Comparison of ENCODE assay signal across 9 cellular contexts in genomic region chr1:6208723-6209660, GRCh38. TPM values are rescaled to one million over a fixed set of nuclear protein-coding genes. Genes with fewer than 3 reads are reported as not detected.
DNase-seq lines count a peak whose midpoint lies in the region; ATAC-seq and TF ChIP-seq lines count a peak whose summit lies in the region.
"Had no signal": no experiment of that assay in that cellular context is flagged by ENCODE, and none has a peak within 500 bp of the region (broad histone marks: within the 10 kb centered on the region; RNA-seq: fewer than 3 reads in every experiment).

No MANE protein-coding gene starts in this region.

- no peaks in the 10 kb centered on the region for H3K79me1 ChIP-seq in mesenchymal stem cell (replicated peaks; ENCODE audit: low read length, poor library complexity, severe bottlenecking)

- peaks cover 5 to 44% (median 25%) of the 10 kb centered on the region in 4 donors for H3K4me1 ChIP-seq in Peyer's patch
- peaks cover 35% of the 10 kb centered on the region for H3K4me1 ChIP-seq in mesenchymal stem cell (ENCODE audit: control insufficient read depth, insufficient read depth, low read depth, low read length)
- peaks cover 0 to 45% (median 32%) of the 10 kb centered on the region in 4 donors for H3K4me1 ChIP-seq in tibial artery

- no peaks in the 10 kb centered on the region for H3K9me3 Mint-ChIP-seq in activated CD4-positive, alpha-beta T cell treated with anti-CD3 and anti-CD28 coated beads for 36 hours (ENCODE audit: low read depth)

- TF ChIP-seq POLR2A in Peyer's patch (IDR thresholded peaks at IDR 0.05): no peak

- TF ChIP-seq CTCF in Peyer's patch (IDR thresholded peaks at IDR 0.05) (peak; percentile 22 to 72 (median 53)), tibial artery (IDR thresholded peaks at IDR 0.05) (peak; percentile 34 to 55)

- H3K4me1 Mint-ChIP-seq in activated CD4-positive, alpha-beta T cell treated with anti-CD3 and anti-CD28 coated beads for 36 hours: peaks cover 3% of the 10 kb centered on the region

- peak overlapping the region; percentile 94 for H4K8ac ChIP-seq in mesenchymal stem cell (ENCODE audit: low read length)

- peak; percentile 10 for ATAC-seq in activated CD4-positive, alpha-beta T cell treated with anti-CD3 and anti-CD28 coated beads for 36 hours
- ATAC-seq in HG02610 (IDR thresholded peaks at IDR 0.05; ENCODE audit: unreplicated experiment) (no peak), HG03039 (IDR thresholded peaks at IDR 0.05; ENCODE audit: unreplicated experiment) (no peak)

- no peaks in the 10 kb centered on the region for H3K27me3 ChIP-seq in Peyer's patch
- peaks cover 0 to 19% of the 10 kb centered on the region in 2 experiments for H3K27me3 ChIP-seq in mesenchymal stem cell (ENCODE audit: control insufficient read depth in 1 of 2, insufficient read depth in 1 of 2, low read length in 2 of 2)
- no peaks in the 10 kb centered on the region for H3K27me3 ChIP-seq in tibial artery

- peak overlapping the region; percentile 66 to 86 for H3K4ac ChIP-seq in mesenchymal stem cell (ENCODE audit: low read depth in 1 of 2, low read length in 2 of 2)

- intact Hi-C loops in activated CD4-positive, alpha-beta T cell treated with anti-CD3 and anti-CD28 coated beads for 36 hours (cut with DNase I, micrococcal nuclease): no loop called here
- intact Hi-C loops in tibial artery (cut with DNase I; ENCODE audit: low total_unique reads): no loop called here

- DNase-seq in activated CD4-positive, alpha-beta T cell treated with anti-CD3 and anti-CD28 coated beads for 36 hours: peak; percentile 55
- DNase-seq in activated CD4-positive, alpha-beta T cell treated with anti-CD3 and anti-CD28 coated beads, Interleukin-2, amount 50 U/mL, for 4 hours: no peak
- peak in 2 of 3 donors; percentile 62 to 78 for DNase-seq in Peyer's patch
- peak; percentile 78 for DNase-seq in dermis blood vessel endothelial cell
- peak; percentile 62 for DNase-seq in mesenchymal stem cell
- DNase-seq in tibial artery: no peak

- H3K23ac ChIP-seq in mesenchymal stem cell (ENCODE audit: low read length in 2 of 2): no peak overlapping the region

- peak overlapping the region; percentile 32 for H3K9ac ChIP-seq in mesenchymal stem cell (ENCODE audit: low read length)

- H2AFZ ChIP-seq in mesenchymal stem cell (ENCODE audit: low read depth, low read length): peak overlapping the region; percentile 89

- H3K9me3 ChIP-seq in Peyer's patch (no peaks in the 10 kb centered on the region), mesenchymal stem cell (ENCODE audit: control insufficient read depth, low read length) (no peaks in the 10 kb centered on the region), tibial artery (no peaks in the 10 kb centered on the region)

- no peak overlapping the region for H2BK120ac ChIP-seq in mesenchymal stem cell (ENCODE audit: low read depth, low read length)

- H3K36me3 ChIP-seq in Peyer's patch (peaks cover 0 to 7% (median 0%) of the 10 kb centered on the region in 3 donors), mesenchymal stem cell (ENCODE audit: control insufficient read depth in 1 of 2, insufficient read depth in 2 of 2, low read depth in 1 of 2, low read length in 2 of 2) (peaks cover 0 to 23% of the 10 kb centered on the region in 2 experiments), tibial artery (peaks cover 0 to 24% (median 0%) of the 10 kb centered on the region in 3 donors)

- WGBS in mesenchymal stem cell: 4% methylated on average over 73 of the region's 99 CpGs

- no peak overlapping the region for H2AK5ac ChIP-seq in mesenchymal stem cell (ENCODE audit: low read length, severe bottlenecking)

- peak overlapping the region in 1 of 2 experiments; percentile 93 for H3K14ac ChIP-seq in mesenchymal stem cell (ENCODE audit: low read length in 2 of 2)

- POLR2A ChIA-PET in activated CD4-positive, alpha-beta T cell treated with anti-CD3 and anti-CD28 coated beads for 36 hours (lab: Charles Lee): interaction anchor here (0.7 kb wide), 2 partner anchors 26 to 340 kb away, joined by 3 to 6 read pairs; no protein-coding TSS in a partner anchor

- peak overlapping the region; percentile 87 for H4K91ac ChIP-seq in mesenchymal stem cell (ENCODE audit: low read length)

- peak overlapping the region; percentile 49 to 54 for H2BK12ac ChIP-seq in mesenchymal stem cell (ENCODE audit: low read length in 2 of 2)

- H3K27me3 Mint-ChIP-seq in activated CD4-positive, alpha-beta T cell treated with anti-CD3 and anti-CD28 coated beads for 36 hours: peaks cover 11% of the 10 kb centered on the region

- H3K36me3 Mint-ChIP-seq in activated CD4-positive, alpha-beta T cell treated with anti-CD3 and anti-CD28 coated beads for 36 hours (ENCODE audit: low read depth): no peaks in the 10 kb centered on the region

- H3K4me3 Mint-ChIP-seq in activated CD4-positive, alpha-beta T cell treated with anti-CD3 and anti-CD28 coated beads for 36 hours: peak overlapping the region; percentile 26

- H3K4me3 ChIP-seq in Peyer's patch: peak overlapping the region; percentile 29 to 57 (median 52)
- peak overlapping the region; percentile 48 to 68 for H3K4me3 ChIP-seq in mesenchymal stem cell (ENCODE audit: insufficient read depth in 1 of 2, low read depth in 1 of 2, low read length in 2 of 2)
- peak overlapping the region; percentile 30 to 43 for H3K4me3 ChIP-seq in tibial artery

- H3K27ac ChIP-seq in Peyer's patch: peak overlapping the region in 1 of 4 donors; percentile 38
- H3K27ac ChIP-seq in mesenchymal stem cell (ENCODE audit: low read length, poor library complexity, severe bottlenecking): no peak overlapping the region
- no peak overlapping the region for H3K27ac ChIP-seq in tibial artery

- H2BK15ac ChIP-seq in mesenchymal stem cell (ENCODE audit: low read depth, poor library complexity, severe bottlenecking): no peak overlapping the region

- peak overlapping the region; percentile 52 to 63 for H3K18ac ChIP-seq in mesenchymal stem cell (ENCODE audit: low read depth in 1 of 2, low read length in 2 of 2)

- H3K4me2 ChIP-seq in mesenchymal stem cell (ENCODE audit: low read length, poor library complexity, severe bottlenecking): peak overlapping the region; percentile 80

- H3K27ac Mint-ChIP-seq in activated CD4-positive, alpha-beta T cell treated with anti-CD3 and anti-CD28 coated beads for 36 hours: no peak overlapping the region

- H2BK5ac ChIP-seq in mesenchymal stem cell (ENCODE audit: low read depth, low read length, poor library complexity, severe bottlenecking): no peak overlapping the region

- CTCF ChIA-PET in activated CD4-positive, alpha-beta T cell treated with anti-CD3 and anti-CD28 coated beads for 36 hours (lab: Charles Lee): interaction anchor here (1.1 to 1.4 kb wide), 2 partner anchors 29 to 197 kb away, joined by 3 to 4 read pairs; no protein-coding TSS in a partner anchor

RNA-seq across cellular contexts. Expression of gene RNF207, which starts 3.1 kb away (rescaled TPM):
- 10 to 100 TPM; 13.5 to 15.2 TPM for total RNA-seq in activated CD4-positive, alpha-beta T cell treated with anti-CD3 and anti-CD28 coated beads for 36 hours
- 100 to 1,000 TPM in 3 of 4 donors, 10 to 100 TPM in 1; 56.9 to 153 (median 118) TPM for total RNA-seq in Peyer's patch
- total RNA-seq in dermis blood vessel endothelial cell: 3.4 and 37.6 TPM in 2 replicates
- 3.3 TPM for polyA plus RNA-seq in mesenchymal stem cell (2013, experiment 1 of 2)
- polyA plus RNA-seq in mesenchymal stem cell (2013, experiment 2 of 2): 3.0 TPM

RNA-seq across cellular contexts. Expression of gene RPL22, which starts 9.6 kb away (rescaled TPM):
- total RNA-seq in activated CD4-positive, alpha-beta T cell treated with anti-CD3 and anti-CD28 coated beads for 36 hours: 100 to 1,000 TPM; 392 to 475 TPM
- 100 to 1,000 TPM in 2 of 4 donors, 10 to 100 TPM in 2; 78.1 to 170 (median 99.0) TPM for total RNA-seq in Peyer's patch
- total RNA-seq in dermis blood vessel endothelial cell: 124 and 146 TPM in 2 replicates
- polyA plus RNA-seq in mesenchymal stem cell (2013, experiment 1 of 2): 897 TPM
- polyA plus RNA-seq in mesenchymal stem cell (2013, experiment 2 of 2): 851 TPM

RNA-seq across cellular contexts. Expression of gene ICMT, which starts 26.8 kb away (rescaled TPM):
- total RNA-seq in activated CD4-positive, alpha-beta T cell treated with anti-CD3 and anti-CD28 coated beads for 36 hours: 10 to 100 TPM; 31.9 to 35.4 TPM
- total RNA-seq in Peyer's patch (100 to 1,000 TPM in 1 of 4 donors, 10 to 100 TPM in 3; 26.4 to 109 (median 63.8) TPM), dermis blood vessel endothelial cell (81.7 and 121 TPM in 2 replicates)
- polyA plus RNA-seq in mesenchymal stem cell (2013, experiment 1 of 2): 52.7 TPM
- 52.5 TPM for polyA plus RNA-seq in mesenchymal stem cell (2013, experiment 2 of 2)

RNA-seq across cellular contexts. Expression of gene CHD5, which starts 28.9 kb away (rescaled TPM):
- under 1 TPM; 0.25 to 0.76 TPM for total RNA-seq in activated CD4-positive, alpha-beta T cell treated with anti-CD3 and anti-CD28 coated beads for 36 hours
- total RNA-seq in Peyer's patch (under 1 TPM; under 0.01 to 0.66 (median 0.22) TPM), dermis blood vessel endothelial cell (under 0.01 TPM in 1 of 2 replicates, not detected in the other)
- 0.22 TPM for polyA plus RNA-seq in mesenchymal stem cell (2013, experiment 1 of 2)
- polyA plus RNA-seq in mesenchymal stem cell (2013, experiment 2 of 2): 0.04 TPM

RNA-seq across cellular contexts. Expression of gene HES3, which starts 35.0 kb away (rescaled TPM):
- not detected for total RNA-seq in activated CD4-positive, alpha-beta T cell treated with anti-CD3 and anti-CD28 coated beads for 36 hours
- total RNA-seq in Peyer's patch (not detected), dermis blood vessel endothelial cell (not detected in 2 replicates)
- polyA plus RNA-seq in mesenchymal stem cell (2013, experiment 1 of 2): not detected
- polyA plus RNA-seq in mesenchymal stem cell (2013, experiment 2 of 2): not detected
- total RNA-seq: activated CD8-positive, alpha-beta memory T cell treated with anti-CD3 and anti-CD28 coated beads for 36 hours had no signal

Comparison
In these comparisons a context has a peak if more than half of its experiments do, and no peak if none do; other contexts are left out.
1. DNase-seq: peak in activated CD4-positive, alpha-beta T cell treated with anti-CD3 and anti-CD28 coated beads for 36 hours (single experiment), Peyer's patch (2 of 3), dermis blood vessel endothelial cell (single experiment) and mesenchymal stem cell (single experiment); none in activated CD4-positive, alpha-beta T cell treated with anti-CD3 and anti-CD28 coated beads, Interleukin-2, amount 50 U/mL, for 4 hours (0 of 2) and tibial artery (0 of 2).
2. Peak in every context shown above with its lines, with median percentiles within 50 percentile points of each other: H3K4me3 ChIP-seq.